ENCODE assay signal across 16 cellular contexts in the genomic region with DNA sequence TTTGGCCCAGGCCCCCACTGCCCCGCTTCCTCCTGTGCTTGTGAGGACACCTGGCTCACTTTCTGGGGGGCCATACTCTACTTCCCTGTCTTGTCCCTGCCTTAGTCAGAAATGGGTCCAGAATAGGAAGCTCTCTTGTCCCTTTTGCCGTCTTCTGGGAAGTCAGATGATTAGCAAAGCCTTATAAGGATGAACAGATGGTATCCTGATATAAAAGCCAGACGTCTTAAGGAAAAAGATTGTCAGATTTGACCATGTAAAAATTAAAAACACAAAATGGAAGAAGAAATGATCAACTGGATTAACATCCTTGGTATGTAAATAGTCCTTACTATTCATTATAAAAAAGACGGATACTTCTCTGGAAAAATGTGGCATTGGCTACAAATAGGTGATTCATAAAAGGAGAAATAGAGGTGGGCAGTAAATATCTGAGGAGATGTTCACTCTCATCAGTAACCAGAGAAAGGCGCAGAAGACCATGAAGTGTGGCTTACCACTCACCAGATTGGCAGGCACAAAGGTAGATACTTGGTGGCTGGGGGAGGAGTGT.
"Had no signal": no experiment of that assay in that cellular context is flagged by ENCODE, and none has a peak within 500 bp of the region (broad histone marks: within the 10 kb centered on the region; RNA-seq: fewer than 3 reads in every experiment).

No MANE protein-coding gene starts in this region.

- H3K4me3 Mint-ChIP-seq: activated CD8-positive, alpha-beta memory T cell treated with anti-CD3 and anti-CD28 coated beads, Interleukin-2, amount 10 ng/mL, durations not matched to agents 7 days and 5 days; activated naive CD8-positive, alpha-beta T cell treated with anti-CD3 and anti-CD28 coated beads, Interleukin-2, amount 50 U/mL, for 24 hours; activated T-cell treated with anti-CD3 and anti-CD28 coated beads, Interleukin-2, amount 50 U/mL, for 4 hours; neural crest cell; T-helper 2 cell treated with Interferon-gamma antibody and Interleukin-4, amounts not matched to agents 5 μg/mL and 100 μg/mL, for 36 hours had no signal

- H3K27me3 Mint-ChIP-seq: activated CD8-positive, alpha-beta memory T cell treated with anti-CD3 and anti-CD28 coated beads, Interleukin-2, amount 10 ng/mL, durations not matched to agents 7 days and 5 days; activated naive CD8-positive, alpha-beta T cell treated with anti-CD3 and anti-CD28 coated beads, Interleukin-2, amount 50 U/mL, for 24 hours had no signal

- DNase-seq: activated CD4-positive, alpha-beta T cell treated with anti-CD3 and anti-CD28 coated beads for 1 hour; activated CD4-positive, alpha-beta T cell treated with anti-CD3 and anti-CD28 coated beads, Interleukin-2, amount 50 U/mL, for 48 hours; activated CD8-positive, alpha-beta memory T cell treated with anti-CD3 and anti-CD28 coated beads, Interleukin-2, amount 10 ng/mL, durations not matched to agents 7 days and 5 days; activated naive CD4-positive, alpha-beta T cell treated with Interleukin-2 at 50 U/mL for 16 hours; activated naive CD8-positive, alpha-beta T cell treated with anti-CD3 and anti-CD28 coated beads, Interleukin-2, amount 50 U/mL, for 24 hours; activated T-cell treated with anti-CD3 and anti-CD28 coated beads, Interleukin-2, amount 50 U/mL, for 4 hours; esophagus squamous epithelium; foreskin melanocyte; left ventricle myocardium inferior; mesendoderm; small intestine had no signal

- H3K9me3 Mint-ChIP-seq: activated naive CD8-positive, alpha-beta T cell treated with anti-CD3 and anti-CD28 coated beads, Interleukin-2, amount 50 U/mL, for 24 hours; activated T-cell treated with anti-CD3 and anti-CD28 coated beads, Interleukin-2, amount 50 U/mL, for 4 hours; neural crest cell; T-helper 2 cell treated with Interferon-gamma antibody and Interleukin-4, amounts not matched to agents 5 μg/mL and 100 μg/mL, for 36 hours had no signal

- H3K4me1 ChIP-seq: ascending aorta, right atrium auricular region, tibial nerve had no signal

- H3K9me3 ChIP-seq: ascending aorta, esophagus squamous epithelium, left ventricle myocardium inferior, right atrium auricular region, tibial nerve had no signal

- H3K27ac ChIP-seq: ascending aorta, left ventricle myocardium inferior, right atrium auricular region, tibial nerve had no signal

- ATAC-seq: activated CD8-positive, alpha-beta memory T cell treated with anti-CD3 and anti-CD28 coated beads, Interleukin-2, amount 10 ng/mL, durations not matched to agents 7 days and 5 days; activated naive CD8-positive, alpha-beta T cell treated with anti-CD3 and anti-CD28 coated beads, Interleukin-2, amount 50 U/mL, for 24 hours; activated T-cell treated with anti-CD3 and anti-CD28 coated beads, Interleukin-2, amount 50 U/mL, for 4 hours had no signal

- H3K36me3 Mint-ChIP-seq: activated CD8-positive, alpha-beta memory T cell treated with anti-CD3 and anti-CD28 coated beads, Interleukin-2, amount 10 ng/mL, durations not matched to agents 7 days and 5 days had no signal

- H3K4me1 Mint-ChIP-seq: neural crest cell had no signal

- H3K27me3 ChIP-seq: ascending aorta, esophagus squamous epithelium, right atrium auricular region, tibial nerve had no signal

- H3K27ac Mint-ChIP-seq: activated CD8-positive, alpha-beta memory T cell treated with anti-CD3 and anti-CD28 coated beads, Interleukin-2, amount 10 ng/mL, durations not matched to agents 7 days and 5 days; activated naive CD8-positive, alpha-beta T cell treated with anti-CD3 and anti-CD28 coated beads, Interleukin-2, amount 50 U/mL, for 24 hours; T-helper 2 cell treated with Interferon-gamma antibody and Interleukin-4, amounts not matched to agents 5 μg/mL and 100 μg/mL, for 36 hours had no signal

- H3K4me3 ChIP-seq: ascending aorta, esophagus squamous epithelium, left ventricle myocardium inferior, right atrium auricular region, tibial nerve had no signal
